Comparison of ENCODE assay signal across 8 cellular contexts in genomic region chr10:73168486-73168844, GRCh38. TPM values are rescaled to one million over a fixed set of nuclear protein-coding genes. Genes with fewer than 3 reads are reported as not detected.
DNase-seq lines count a peak whose midpoint lies in the region; ATAC-seq and TF ChIP-seq lines count a peak whose summit lies in the region.

No MANE protein-coding gene starts in this region.

- CTCF ChIA-PET in AG04450 (lab: Charles Lee), result interaction anchor here (1.0 to 7.8 kb wide), 2 partner anchors 9 to 72 kb away, joined by 3 to 68 read pairs; no protein-coding TSS in a partner anchor

- peak overlapping the region; percentile 91 for H3K9ac ChIP-seq in muscle layer of colon (ENCODE audit: low read length)

- ATAC-seq in HG02970 (IDR thresholded peaks at IDR 0.05; ENCODE audit: low FRiP score, unreplicated experiment), result no peak

- H3K36me3 ChIP-seq in muscle layer of colon (ENCODE audit: insufficient read depth, low read length), result peaks cover 4% of the 10 kb centered on the region

- H3K27me3 ChIP-seq in AG04450 (ENCODE audit: control insufficient read depth, insufficient read depth, low read length), result no peaks in the 10 kb centered on the region
- no peaks in the 10 kb centered on the region for H3K27me3 ChIP-seq in muscle layer of colon (ENCODE audit: control insufficient read depth in 1 of 2, insufficient read depth in 2 of 2, low read length in 2 of 2)

- peak overlapping the region; percentile 97 for H3K4me3 ChIP-seq in AG04450 (ENCODE audit: low read depth, low read length)
- H3K4me3 ChIP-seq in NB4 (ENCODE audit: low read depth, low read length), result peak overlapping the region; percentile 93
- peak overlapping the region; percentile 82 to 93 for H3K4me3 ChIP-seq in muscle layer of colon (ENCODE audit: low read depth in 1 of 2, low read length in 2 of 2)

- no peaks in the 10 kb centered on the region for H3K9me3 ChIP-seq in AG04450 (ENCODE audit: control insufficient read depth, insufficient read depth, low read length)
- H3K9me3 ChIP-seq in muscle layer of colon (ENCODE audit: low read length), result no peaks in the 10 kb centered on the region

- peaks cover 24% of the 10 kb centered on the region for H3K4me1 ChIP-seq in muscle layer of colon (ENCODE audit: insufficient read depth, low read length)

- H3K27ac ChIP-seq in AG04450 (ENCODE audit: low read depth, low read length), result peak overlapping the region; percentile 71
- peak overlapping the region; percentile 75 for H3K27ac ChIP-seq in muscle layer of colon (ENCODE audit: low read depth, low read length)

- TF ChIP-seq CTCF in AG04450 (IDR thresholded peaks at IDR 0.05; ENCODE audit: low read depth, low read length) (no peak), NB4 (IDR thresholded peaks at IDR 0.05; ENCODE audit: low read depth, low read length) (no peak)

- TF ChIP-seq POLR2A in NB4 (IDR thresholded peaks at IDR 0.05; ENCODE audit: extremely low read depth, insufficient read length) (no peak), erythroblast (IDR thresholded peaks at IDR 0.05; ENCODE audit: low read length) (no peak)

- POLR2A ChIA-PET in AG04450 (lab: Yijun Ruan, JAX), result interaction anchor here (0.7 to 2.6 kb wide), 3 partner anchors 72 to 191 kb away, joined by 3 to 26 read pairs (median 5); partner anchors contain the start of genes CFAP70, DNAJC9 and P4HA1

- DNase-seq in AG04450 (ENCODE audit: low read depth, low spot score) (no peak), GM19238 (ENCODE audit: insufficient read length, low spot score) (peak; percentile 7), NB4 (ENCODE audit: low read depth) (no peak), dermis blood vessel endothelial cell (peak; percentile 70), erythroblast (lab: John Stamatoyannopoulos, UW) (no peak)
- no peak for DNase-seq in stimulated activated CD4-positive, alpha-beta T cell treated with anti-CD3 and anti-CD28 coated beads, Interleukin-12 subunit alpha, Interleukin-12 subunit beta, amount 100 ng/mL, for 4 hours

RNA-seq across cellular contexts. Expression of gene FAM149B1, which starts 0.5 kb away (rescaled TPM):
- polyA plus RNA-seq in AG04450 (2011; rRNA removed), result 35.8 and 42.9 TPM in 2 replicates
- 30.1 and 31.5 TPM in 2 replicates for polyA minus RNA-seq in AG04450 (2011; rRNA and poly(A)+ RNA removed)
- total RNA-seq in dermis blood vessel endothelial cell, result 26.0 and 26.9 TPM in 2 replicates

RNA-seq across cellular contexts. Expression of gene ECD, which starts 0.7 kb away (rescaled TPM):
- 36.1 and 43.9 TPM in 2 replicates for polyA plus RNA-seq in AG04450 (2011; rRNA removed)
- 25.7 and 28.3 TPM in 2 replicates for polyA minus RNA-seq in AG04450 (2011; rRNA and poly(A)+ RNA removed)
- 29.1 and 34.7 TPM in 2 replicates for total RNA-seq in dermis blood vessel endothelial cell

RNA-seq across cellular contexts. Expression of gene NUDT13, which starts 58.2 kb away (rescaled TPM):
- 1.4 TPM in 2 replicates for polyA plus RNA-seq in AG04450 (2011; rRNA removed)
- polyA minus RNA-seq in AG04450 (2011; rRNA and poly(A)+ RNA removed), result 0.70 and 2.5 TPM in 2 replicates
- 1.0 and 2.1 TPM in 2 replicates for total RNA-seq in dermis blood vessel endothelial cell

Comparison
In these comparisons a context has a peak if more than half of its experiments do, and no peak if none do; other contexts are left out.
1. DNase-seq: peak in GM19238 (single experiment) and dermis blood vessel endothelial cell (single experiment); none in AG04450 (single experiment), NB4 (single experiment), erythroblast (0 of 2) and stimulated activated CD4-positive, alpha-beta T cell treated with anti-CD3 and anti-CD28 coated beads, Interleukin-12 subunit alpha, Interleukin-12 subunit beta, amount 100 ng/mL, for 4 hours (single experiment).
2. Peak in every context shown above with its lines, with median percentiles within 50 percentile points of each other: H3K4me3 ChIP-seq.